Comparison of ENCODE assay signal across 1 cellular context in genomic region chr9:132985489-132985888, GRCh38.
TF ChIP-seq lines count a peak whose summit lies in the region.

No MANE protein-coding gene starts in this region.

TF ChIP-seq in HepG2, 621 proteins besides CTCF, POLR2A, EP300 and RAD21:
- no peak for TF ChIP-seq NR3C1 (CRISPR knock-in tag; IDR thresholded peaks at IDR 0.05)
- TF ChIP-seq ZNF768 (CRISPR knock-in tag; IDR thresholded peaks at IDR 0.05), result peak; percentile 90
